16 cellular contexts compared by ENCODE assay signal in genomic region chr4:75948822-75949444, GRCh38. TPM values are rescaled to one million over a fixed set of nuclear protein-coding genes. Genes with fewer than 3 reads are reported as not detected.
DNase-seq lines count a peak whose midpoint lies in the region; ATAC-seq lines count a peak whose summit lies in the region.
"Had no signal": no experiment of that assay in that cellular context is flagged by ENCODE, and none has a peak within 500 bp of the region (broad histone marks: within the 10 kb centered on the region; RNA-seq: fewer than 3 reads in every experiment).

No MANE protein-coding gene starts in this region.

- H3K4me3 Mint-ChIP-seq in naive B cell = no peak overlapping the region

- H3K9me3 ChIP-seq in aorta (ENCODE audit: control insufficient read depth, low read length) = no peaks in the 10 kb centered on the region
- H3K9me3 ChIP-seq: gastroesophageal sphincter, lower lobe of right lung had no signal

- H3K4me1 ChIP-seq in aorta (ENCODE audit: control insufficient read depth in 1 of 2, insufficient read depth in 2 of 2, low read length in 2 of 2) = no peaks in the 10 kb centered on the region
- H3K4me1 ChIP-seq: gastroesophageal sphincter, lower lobe of right lung had no signal

- no peaks in the 10 kb centered on the region for H3K27me3 ChIP-seq in aorta (ENCODE audit: control insufficient read depth in 1 of 2, insufficient read depth in 2 of 2, low read length in 1 of 2)
- H3K27me3 ChIP-seq: gastroesophageal sphincter had no signal

- H3K4me3 ChIP-seq in aorta (ENCODE audit: low read length in 2 of 2) = no peak overlapping the region
- H3K4me3 ChIP-seq: gastroesophageal sphincter, lower lobe of right lung, SK-N-MC had no signal

- peaks cover 6 to 8% of the 10 kb centered on the region in 2 donors for H3K36me3 Mint-ChIP-seq in naive B cell

- peaks cover 3 to 6% of the 10 kb centered on the region in 2 donors for H3K36me3 ChIP-seq in aorta (ENCODE audit: control insufficient read depth in 1 of 2, insufficient read depth in 2 of 2, low read length in 1 of 2)

- intact Hi-C loops in aorta (cut with DNase I) = loop anchor here in 1 of 2 donors (10.0 kb wide), 1 partner anchor 54 kb away; no protein-coding TSS in a partner anchor

- H3K4me1 Mint-ChIP-seq in naive B cell = peaks cover 0 to 9% (median 8%) of the 10 kb centered on the region in 3 donors

- WGBS in aorta, 2 donors = 71 to 79% methylated on average over 5 of the region's 5 CpGs

- peak; percentile 76 for ATAC-seq in GM18870 (IDR thresholded peaks at IDR 0.05; ENCODE audit: unreplicated experiment)
- peak; percentile 95 for ATAC-seq in GM21576 (IDR thresholded peaks at IDR 0.05; ENCODE audit: unreplicated experiment)
- peak; percentile 75 for ATAC-seq in HG03135 (IDR thresholded peaks at IDR 0.05; ENCODE audit: unreplicated experiment)
- peak; percentile 71 to 75 for ATAC-seq in naive B cell (ENCODE audit: low read depth in 2 of 2)
- no peak for ATAC-seq in aorta (ENCODE audit: low FRiP score)
- ATAC-seq: gastroesophageal sphincter, lower lobe of right lung had no signal

- H3K27me3 Mint-ChIP-seq in naive B cell = no peaks in the 10 kb centered on the region

- no peak overlapping the region for H3K27ac ChIP-seq in aorta (ENCODE audit: low read depth in 1 of 2, low read length in 2 of 2)
- H3K27ac ChIP-seq: gastroesophageal sphincter, lower lobe of right lung, SK-N-MC had no signal

- DNase-seq in naive B cell (no peak), KG1 (lab: John Stamatoyannopoulos, UW) (no peak), NCI-H82 treated with DMSO at 0.1 percent for 48 hours (lab: John Stamatoyannopoulos, UW; ENCODE audit: unreplicated experiment) (no peak), aorta (no peak)
- DNase-seq: activated CD4-positive, alpha-beta T cell treated with anti-CD3 and anti-CD28 coated beads, Interleukin-2, amount 50 U/mL, for 48 hours; lower lobe of right lung; NCI-H1436; posterior cingulate gyrus had no signal

- no peaks in the 10 kb centered on the region for H3K9me3 Mint-ChIP-seq in naive B cell

- peak overlapping the region in 3 of 6 donors; percentile 19 to 85 (median 52) for H3K27ac Mint-ChIP-seq in naive B cell

RNA-seq across cellular contexts. Expression of gene NAAA, which starts 8.1 kb away (rescaled TPM):
- 10 to 100 TPM; 32.6 to 53.0 (median 42.9) TPM for polyA plus RNA-seq in naive B cell (ENCODE audit: low read depth in 6 of 6)
- total RNA-seq in aorta = 10 to 100 TPM; 24.9 to 41.4 TPM
- 10 to 100 TPM; 24.8 to 28.2 TPM for polyA plus RNA-seq in aorta

RNA-seq across cellular contexts. Expression of gene SDAD1, which starts 41.8 kb away (rescaled TPM):
- polyA plus RNA-seq in naive B cell (ENCODE audit: low read depth in 6 of 6) (10 to 100 TPM; 52.5 to 99.8 (median 91.5) TPM), aorta (10 to 100 TPM; 16.0 to 17.2 TPM)
- 10 to 100 TPM; 30.2 to 36.5 TPM for total RNA-seq in aorta

RNA-seq across cellular contexts. Expression of gene PPEF2, which starts 46.7 kb away (rescaled TPM):
- not detected for polyA plus RNA-seq in naive B cell (ENCODE audit: low read depth in 6 of 6)
- under 1 TPM; 0.32 to 0.36 TPM for total RNA-seq in aorta
- under 1 TPM in 1 of 2 donors, not detected in 1; 0.15 TPM for polyA plus RNA-seq in aorta
- total RNA-seq: dermis microvascular lymphatic vessel endothelial cell, gastroesophageal sphincter, lower lobe of right lung had no signal
- polyA plus RNA-seq: adipose tissue had no signal

RNA-seq across cellular contexts. Expression of gene CXCL9, which starts 58.4 kb away (rescaled TPM):
- polyA plus RNA-seq in naive B cell (ENCODE audit: low read depth in 6 of 6) = not detected
- 1 to 10 TPM; 1.2 to 1.6 TPM for total RNA-seq in aorta
- 1 to 10 TPM in 1 of 2 donors, under 1 TPM in 1; 0.38 to 4.4 TPM for polyA plus RNA-seq in aorta
- total RNA-seq: dermis microvascular lymphatic vessel endothelial cell, temporal lobe had no signal
